Comparison of ENCODE assay signal across 31 cellular contexts in the genomic region with DNA sequence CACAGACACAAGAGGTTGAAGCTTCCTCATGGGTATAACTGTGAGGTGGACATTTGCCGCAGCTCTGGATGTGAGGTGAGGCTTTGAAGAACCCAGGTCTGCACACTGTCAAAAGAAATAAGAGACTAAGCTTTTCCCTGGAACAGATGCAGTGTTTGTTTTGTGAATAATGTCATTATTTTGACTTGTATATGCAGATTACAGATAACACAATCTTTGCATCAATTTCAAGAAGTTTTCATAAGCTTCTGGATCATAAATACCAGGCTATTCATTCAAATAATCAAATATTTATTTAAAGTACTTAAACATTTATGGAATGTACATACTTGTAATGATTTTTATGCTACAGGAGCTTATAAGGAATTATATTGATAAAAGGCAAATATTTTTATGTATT.
"Had no signal": no experiment of that assay in that cellular context is flagged by ENCODE, and none has a peak within 500 bp of the region (broad histone marks: within the 10 kb centered on the region; RNA-seq: fewer than 3 reads in every experiment).

No MANE protein-coding gene starts in this region.

- DNase-seq: activated CD4-positive, alpha-beta memory T cell treated with anti-CD3 and anti-CD28 coated beads, Interleukin-2, amount 10 ng/mL, durations not matched to agents 7 days and 5 days; activated CD4-positive, alpha-beta T cell treated with anti-CD3 and anti-CD28 coated beads for 1 hour; activated CD4-positive, alpha-beta T cell treated with anti-CD3 and anti-CD28 coated beads for 36 hours; activated CD4-positive, alpha-beta T cell treated with anti-CD3 and anti-CD28 coated beads for 48 hours; activated CD4-positive, alpha-beta T cell treated with anti-CD3 and anti-CD28 coated beads, Interleukin-2, amount 10 ng/mL, durations not matched to agents 7 days and 5 days; activated CD4-positive, alpha-beta T cell treated with anti-CD3 and anti-CD28 coated beads, Interleukin-2, amount 50 U/mL, for 48 hours; activated CD4-positive, CD25-positive, alpha-beta regulatory T cell; activated CD8-positive, alpha-beta memory T cell treated with anti-CD3 and anti-CD28 coated beads for 24 hours; activated CD8-positive, alpha-beta memory T cell treated with anti-CD3 and anti-CD28 coated beads, Interleukin-2, amount 10 ng/mL, durations not matched to agents 7 days and 5 days; activated CD8-positive, alpha-beta memory T cell treated with anti-CD3 and anti-CD28 coated beads, Interleukin-2, amount 50 U/mL, for 48 hours; activated CD8-positive, alpha-beta T cell treated with anti-CD3 and anti-CD28 coated beads, Interleukin-2, amount 10 ng/mL, durations not matched to agents 7 days and 5 days; activated effector memory CD4-positive, alpha-beta T cell treated with Interleukin-2 at 50 U/mL for 16 hours; activated gamma-delta T cell; activated naive CD4-positive, alpha-beta T cell treated with anti-CD3 and anti-CD28 coated beads, Interleukin-2, amount 10 ng/mL, durations not matched to agents 7 days and 5 days; activated naive CD4-positive, alpha-beta T cell treated with Interleukin-2 at 50 U/mL for 16 hours; activated naive CD8-positive, alpha-beta T cell treated with anti-CD3 and anti-CD28 coated beads, Interleukin-2, amount 10 ng/mL, durations not matched to agents 7 days and 5 days; activated naive CD8-positive, alpha-beta T cell treated with anti-CD3 and anti-CD28 coated beads, Interleukin-2, amount 50 U/mL, for 24 hours; activated T-cell treated with anti-CD3 and anti-CD28 coated beads, Interleukin-2, amount 50 U/mL, for 4 hours; activated T-cell treated with anti-CD3 and anti-CD28 coated beads, Interleukin-2, amount 50 U/mL, for 72 hours; amygdala; anterior cingulate cortex; caudate nucleus; cerebellar nuclear complex; T-helper 1 cell; T-helper 2 cell; T-helper 9 cell; WERI-Rb-1 had no signal

- H3K27me3 ChIP-seq: ascending aorta, cardiac muscle cell had no signal

- H3K9me3 ChIP-seq: ascending aorta had no signal

- FAIRE-seq: bronchial epithelial cell, TTC549 had no signal

- H3K36me3 ChIP-seq: ascending aorta, cardiac muscle cell, WERI-Rb-1 had no signal

- H3K4me1 ChIP-seq: ascending aorta had no signal

- H3K4me3 ChIP-seq: ascending aorta, cardiac muscle cell had no signal

- H3K27ac ChIP-seq: ascending aorta, cardiac muscle cell, WERI-Rb-1 had no signal
